ENCODE assay signal across 8 cellular contexts in the genomic region with DNA sequence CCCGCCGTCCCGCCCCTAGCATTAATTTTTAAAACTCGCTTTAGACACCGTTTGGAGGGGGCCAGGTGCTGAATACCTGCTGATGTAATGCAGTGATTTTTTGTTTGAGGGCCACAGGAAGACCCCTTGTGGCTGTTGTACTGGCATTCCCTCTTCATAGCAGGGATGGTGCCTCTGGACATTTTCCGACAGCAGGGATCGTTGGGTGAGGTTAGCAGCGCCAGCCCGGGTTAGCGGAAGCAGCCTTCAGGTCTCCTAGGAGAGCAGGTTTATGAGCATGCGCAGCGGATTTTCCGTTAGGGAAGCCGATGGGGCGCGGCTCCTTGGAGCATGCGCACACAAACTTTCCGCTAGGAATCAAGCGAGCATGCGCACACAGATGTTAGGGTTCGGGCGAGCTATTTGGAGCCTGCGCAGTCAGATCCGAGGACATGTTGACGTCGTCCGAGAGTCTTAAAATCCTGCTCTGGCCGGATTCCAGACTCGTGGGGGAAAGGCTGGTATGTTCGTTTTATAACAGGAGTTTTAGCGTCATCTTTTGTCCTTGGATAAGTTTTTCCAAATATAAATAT. TPM values are rescaled to one million over a fixed set of nuclear protein-coding genes. Genes with fewer than 3 reads are reported as not detected.
DNase-seq lines count a peak whose midpoint lies in the region; ATAC-seq, FAIRE-seq and TF ChIP-seq lines count a peak whose summit lies in the region.

No MANE protein-coding gene starts in this region.

- peak overlapping the region; percentile 99 for H3K4me2 ChIP-seq in skeletal muscle satellite cell (ENCODE audit: low read length)

- peak overlapping the region; percentile 85 for H3K4me3 ChIP-seq in WI38 (ENCODE audit: low read depth, low read length)
- H3K4me3 ChIP-seq in bronchial epithelial cell (ENCODE audit: low read depth, low read length), result peak overlapping the region; percentile 62
- peak overlapping the region; percentile 75 for H3K4me3 ChIP-seq in iPS-20b (ENCODE audit: low read length)
- peak overlapping the region; percentile 97 for H3K4me3 ChIP-seq in skeletal muscle satellite cell (ENCODE audit: low read length)

- in situ Hi-C loops in KBM-7 (cut with MboI; ENCODE audit: low pct_unique_long_range_greater_than_20kb, low sequenced_read_pairs), result no loop called here

- H3K9ac ChIP-seq in iPS-20b (ENCODE audit: low read depth, low read length), result peak overlapping the region; percentile 81; the same call in 1 of the 2 replicates
- H3K9ac ChIP-seq in skeletal muscle satellite cell (ENCODE audit: low read depth, low read length), result peak overlapping the region; percentile 88

- no peak overlapping the region for H3K27ac ChIP-seq in iPS-20b (ENCODE audit: low read length)

- TF ChIP-seq CTCF in GM10266 (IDR thresholded peaks at IDR 0.05; ENCODE audit: control insufficient read depth, insufficient read depth, low read depth, missing control alignments) (no peak), WI38 (IDR thresholded peaks at IDR 0.05; ENCODE audit: low read depth, low read length) (no peak), bronchial epithelial cell (IDR thresholded peaks at IDR 0.05; ENCODE audit: insufficient read depth, low read length, severe bottlenecking) (no peak)

- no peak for FAIRE-seq in bronchial epithelial cell (lab: Jason Lieb, UNC)

- H3K27me3 ChIP-seq in bronchial epithelial cell (ENCODE audit: control insufficient read depth, insufficient read depth, low read length) (no peaks in the 10 kb centered on the region), iPS-20b (ENCODE audit: insufficient read depth, low read length) (no peaks in the 10 kb centered on the region), skeletal muscle satellite cell (ENCODE audit: control insufficient read depth, insufficient read depth, low read length) (no peaks in the 10 kb centered on the region)

- no peaks in the 10 kb centered on the region for H3K4me1 ChIP-seq in iPS-20b (ENCODE audit: insufficient read depth, low read length)
- peaks cover 6% of the 10 kb centered on the region for H3K4me1 ChIP-seq in skeletal muscle satellite cell (ENCODE audit: control insufficient read depth, insufficient read depth, low read length)

- peaks cover 5% of the 10 kb centered on the region for H3K36me3 ChIP-seq in bronchial epithelial cell (ENCODE audit: control insufficient read depth, insufficient read depth, low read length)
- H3K36me3 ChIP-seq in iPS-20b (ENCODE audit: insufficient read depth, low read depth, low read length), result peaks cover 6% of the 10 kb centered on the region; the same call in 1 of the 2 replicates
- peaks cover 13% of the 10 kb centered on the region for H3K36me3 ChIP-seq in skeletal muscle satellite cell (ENCODE audit: insufficient read depth, low read length)

- peak; percentile 93 for DNase-seq in GM10266 (ENCODE audit: extremely low spot score)
- DNase-seq in NCI-H1694 (lab: John Stamatoyannopoulos, UW), result peak; percentile 85
- DNase-seq in bronchial epithelial cell (ENCODE audit: low read depth), result peak; percentile 97
- DNase-seq in KBM-7, result no peak

- H3K9me3 ChIP-seq in iPS-20b (ENCODE audit: insufficient read depth, low read depth, low read length) (no peaks in the 10 kb centered on the region), skeletal muscle satellite cell (replicated peaks; ENCODE audit: low read length) (no peaks in the 10 kb centered on the region)

- peak; percentile 95 for ATAC-seq in HG02610 (IDR thresholded peaks at IDR 0.05; ENCODE audit: unreplicated experiment)

RNA-seq across cellular contexts. Expression of gene C2orf74, which starts 17.2 kb away (rescaled TPM):
- total RNA-seq in bronchial epithelial cell, result 10.0 and 13.1 TPM in 2 replicates
- total RNA-seq in skeletal muscle satellite cell (2012; rRNA removed), result 9.0 and 10.1 TPM in 2 replicates
